Comparison of ENCODE assay signal across 19 cellular contexts in the genomic region with DNA sequence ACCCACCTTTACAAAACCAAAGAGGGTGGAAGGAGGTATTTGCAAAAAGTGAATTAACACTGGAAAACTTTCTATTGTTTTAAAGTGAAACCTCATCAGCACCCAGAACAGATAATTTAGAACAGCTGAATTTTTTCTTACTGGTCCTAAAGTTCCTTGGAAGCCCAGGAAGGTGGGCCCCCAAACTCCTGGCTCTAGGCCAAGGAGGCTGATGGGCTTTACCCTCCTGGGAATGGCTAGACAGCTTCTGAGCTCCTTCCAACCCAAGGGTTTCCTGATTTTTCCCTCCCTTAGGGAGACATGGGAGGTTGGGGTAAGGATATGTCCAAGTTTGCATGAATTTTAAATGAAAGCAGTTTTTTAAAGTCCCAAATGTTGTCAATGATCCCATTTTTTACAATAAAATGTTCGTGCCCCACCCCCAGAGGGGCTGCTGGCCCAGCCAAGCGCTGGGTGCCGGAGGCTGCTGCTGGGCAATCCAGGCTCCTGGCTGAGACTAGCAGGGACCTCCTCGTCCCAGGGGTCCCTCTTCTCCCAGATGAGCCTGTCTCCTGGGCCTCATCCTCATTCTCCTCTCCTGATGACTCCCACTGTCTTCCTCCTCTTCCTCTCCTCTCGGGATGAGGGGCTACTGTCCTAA.
"Had no signal": no experiment of that assay in that cellular context is flagged by ENCODE, and none has a peak within 500 bp of the region (broad histone marks: within the 10 kb centered on the region; RNA-seq: fewer than 3 reads in every experiment).

No MANE protein-coding gene starts in this region.

- H3K27me3 ChIP-seq: adrenal gland, brain microvascular endothelial cell, right atrium auricular region, tibial nerve had no signal

- H3K9me3 ChIP-seq: adrenal gland, lower lobe of right lung, right atrium auricular region, tibial nerve had no signal

- DNase-seq: activated CD4-positive, alpha-beta T cell treated with anti-CD3 and anti-CD28 coated beads, Interleukin-2, amount 50 U/mL, for 1 hour; activated CD4-positive, CD25-positive, alpha-beta regulatory T cell treated with anti-CD3 and anti-CD28 coated beads, Interleukin-2, amount 50 U/mL, for 72 hours; activated naive CD4-positive, alpha-beta T cell; activated naive CD8-positive, alpha-beta T cell treated with anti-CD3 and anti-CD28 coated beads for 36 hours; activated T-cell treated with anti-CD3 and anti-CD28 coated beads for 4 hours; activated T-cell treated with anti-CD3 and anti-CD28 coated beads, Interleukin-2, amount 50 U/mL, for 72 hours; naive thymus-derived CD8-positive, alpha-beta T cell; stimulated activated CD4-positive, alpha-beta T cell treated with anti-CD3 and anti-CD28 coated beads, Interleukin-1b, Interleukin-23, amount 100 ng/mL, for 48 hours; stimulated activated CD4-positive, alpha-beta T cell treated with anti-CD3 and anti-CD28 coated beads, Interleukin-4, amount 100 ng/mL, for 4 hours; stimulated activated CD8-positive, alpha-beta memory T cell treated with anti-CD3 and anti-CD28 coated beads, Interleukin-4, amount 100 ng/mL, for 48 hours; stimulated activated naive CD4-positive, alpha-beta T cell treated with Interleukin-2 at 50 U/mL for 16 hours; T-helper 2 cell had no signal

- H3K4me1 ChIP-seq: adrenal gland had no signal

- H3K27ac ChIP-seq: brain microvascular endothelial cell, lower lobe of right lung had no signal

- H3K27me3 Mint-ChIP-seq: activated naive CD8-positive, alpha-beta T cell treated with anti-CD3 and anti-CD28 coated beads for 36 hours; naive thymus-derived CD8-positive, alpha-beta T cell had no signal

- ATAC-seq: activated T-cell treated with anti-CD3 and anti-CD28 coated beads, Interleukin-2, amount 50 U/mL, for 72 hours; naive thymus-derived CD8-positive, alpha-beta T cell had no signal

- H3K4me3 ChIP-seq: adrenal gland, lower lobe of right lung, right atrium auricular region, smooth muscle cell, tibial nerve had no signal

- H3K4me3 Mint-ChIP-seq: activated naive CD8-positive, alpha-beta T cell treated with anti-CD3 and anti-CD28 coated beads for 36 hours; activated T-cell treated with anti-CD3 and anti-CD28 coated beads, Interleukin-2, amount 50 U/mL, for 72 hours; naive thymus-derived CD8-positive, alpha-beta T cell had no signal

- H3K9me3 Mint-ChIP-seq: activated naive CD8-positive, alpha-beta T cell treated with anti-CD3 and anti-CD28 coated beads for 36 hours; activated T-cell treated with anti-CD3 and anti-CD28 coated beads, Interleukin-2, amount 50 U/mL, for 72 hours; naive thymus-derived CD8-positive, alpha-beta T cell; neural crest cell had no signal

- H3K27ac Mint-ChIP-seq: activated naive CD8-positive, alpha-beta T cell treated with anti-CD3 and anti-CD28 coated beads for 36 hours; activated T-cell treated with anti-CD3 and anti-CD28 coated beads, Interleukin-2, amount 50 U/mL, for 72 hours had no signal

- H3K4me2 ChIP-seq: smooth muscle cell had no signal
